Comparison of ENCODE assay signal across 12 cellular contexts in genomic region chr5:36403601-36404311, GRCh38.
DNase-seq lines count a peak whose midpoint lies in the region; ATAC-seq and TF ChIP-seq lines count a peak whose summit lies in the region.
"Had no signal": no experiment of that assay in that cellular context is flagged by ENCODE, and none has a peak within 500 bp of the region (broad histone marks: within the 10 kb centered on the region; RNA-seq: fewer than 3 reads in every experiment).

No MANE protein-coding gene starts in this region.

- CTCF ChIA-PET in CD8-positive, alpha-beta T cell (lab: Charles Lee): no interaction called here

- POLR2A ChIA-PET in CD8-positive, alpha-beta T cell (lab: Charles Lee): no interaction called here

- H3K9me3 ChIP-seq in CD8-positive, alpha-beta T cell (ENCODE audit: low read length): no peaks in the 10 kb centered on the region
- H3K9me3 ChIP-seq: neutrophil had no signal

- DNase-seq in D341Med (ENCODE audit: low spot score): peak; percentile 41
- peak; percentile 91 for DNase-seq in NOMO-1 treated with DMSO at 0.1 percent for 48 hours (lab: John Stamatoyannopoulos, UW; ENCODE audit: unreplicated experiment)
- DNase-seq in fibroblast of pulmonary artery (ENCODE audit: low read depth): peak; percentile 52
- peak; percentile 82 for DNase-seq in posterior vena cava (ENCODE audit: low spot score)
- no peak for DNase-seq in activated CD8-positive, alpha-beta memory T cell treated with anti-CD3 and anti-CD28 coated beads for 24 hours
- DNase-seq in stimulated activated CD4-positive, alpha-beta T cell treated with anti-CD3 and anti-CD28 coated beads, Interleukin-1b, Interleukin-23, amount 100 ng/mL, for 48 hours: no peak
- no peak for DNase-seq in CD8-positive, alpha-beta T cell
- DNase-seq: activated T-cell treated with anti-CD3 and anti-CD28 coated beads, Interleukin-2, amount 50 U/mL, for 1 hour; stimulated activated naive CD4-positive, alpha-beta T cell treated with Interleukin-2 at 50 U/mL for 16 hours had no signal

- no peak overlapping the region for H3K4me3 Mint-ChIP-seq in CD8-positive, alpha-beta T cell

- no peak overlapping the region for H3K27ac ChIP-seq in CD8-positive, alpha-beta T cell (ENCODE audit: low read depth, low read length)
- H3K27ac ChIP-seq: neutrophil had no signal

- H3K36me3 ChIP-seq in CD8-positive, alpha-beta T cell (ENCODE audit: insufficient read depth, low read length): no peaks in the 10 kb centered on the region
- H3K36me3 ChIP-seq: neutrophil had no signal

- no peak for TF ChIP-seq CTCF in fibroblast of pulmonary artery (IDR thresholded peaks at IDR 0.05; ENCODE audit: low read length, missing control alignments)
- TF ChIP-seq CTCF in CD8-positive, alpha-beta T cell (IDR thresholded peaks at IDR 0.05): no peak

- H3K9me3 Mint-ChIP-seq in CD8-positive, alpha-beta T cell: no peaks in the 10 kb centered on the region

- no peaks in the 10 kb centered on the region for H3K4me1 ChIP-seq in CD8-positive, alpha-beta T cell (ENCODE audit: insufficient read depth, low read length)

- no peaks in the 10 kb centered on the region for H3K36me3 Mint-ChIP-seq in CD8-positive, alpha-beta T cell

- H3K4me1 Mint-ChIP-seq in CD8-positive, alpha-beta T cell (ENCODE audit: low read depth): no peaks in the 10 kb centered on the region

- H3K27me3 Mint-ChIP-seq in CD8-positive, alpha-beta T cell (ENCODE audit: low read depth): peaks cover 5% of the 10 kb centered on the region

- H3K27me3 ChIP-seq in CD8-positive, alpha-beta T cell (ENCODE audit: insufficient read depth, low read length): no peaks in the 10 kb centered on the region
- H3K27me3 ChIP-seq: neutrophil had no signal

- no peak overlapping the region for H3K4me3 ChIP-seq in fibroblast of pulmonary artery (replicated peaks; ENCODE audit: low read depth, low read length)
- no peak overlapping the region for H3K4me3 ChIP-seq in CD8-positive, alpha-beta T cell (ENCODE audit: low read depth, low read length)
- H3K4me3 ChIP-seq: K562 had no signal

- H3K27ac Mint-ChIP-seq in CD8-positive, alpha-beta T cell: no peak overlapping the region

- intact Hi-C loops in posterior vena cava (cut with DNase I): no loop called here
- intact Hi-C loops in CD8-positive, alpha-beta T cell (cut with DNase I, micrococcal nuclease): no loop called here

- no peak for ATAC-seq in GM18519 (IDR thresholded peaks at IDR 0.05; ENCODE audit: low FRiP score, unreplicated experiment)
- no peak for ATAC-seq in CD8-positive, alpha-beta T cell
- ATAC-seq: K562 had no signal

Comparison
In these comparisons a context has a peak if more than half of its experiments do, and no peak if none do; other contexts are left out.
1. DNase-seq: peak in D341Med (single experiment), NOMO-1 treated with DMSO at 0.1 percent for 48 hours (single experiment), fibroblast of pulmonary artery (single experiment) and posterior vena cava (single experiment); none in activated CD8-positive, alpha-beta memory T cell treated with anti-CD3 and anti-CD28 coated beads for 24 hours (single experiment), stimulated activated CD4-positive, alpha-beta T cell treated with anti-CD3 and anti-CD28 coated beads, Interleukin-1b, Interleukin-23, amount 100 ng/mL, for 48 hours (single experiment) and CD8-positive, alpha-beta T cell (0 of 7).